In the genomic region with DNA sequence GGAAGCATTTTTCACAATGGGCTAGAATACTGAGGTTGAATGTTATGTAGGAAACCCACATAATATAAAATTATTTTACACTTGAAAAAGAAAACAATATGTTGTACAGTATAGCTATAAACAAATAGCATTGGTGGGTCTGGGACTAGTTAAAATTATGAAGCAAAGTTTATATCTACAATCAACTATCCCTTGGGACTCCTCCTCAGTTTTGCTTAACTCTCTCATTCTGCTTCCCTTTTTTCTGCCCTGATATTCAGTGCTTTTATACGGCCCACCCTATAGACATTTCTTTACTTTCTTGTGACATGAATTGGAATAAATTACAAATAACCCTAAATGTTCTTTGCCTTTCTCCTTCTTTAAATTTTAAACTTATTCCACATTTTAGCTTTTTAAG, we compare ENCODE assay signal across 18 cellular contexts.
DNase-seq lines count a peak whose midpoint lies in the region; ATAC-seq and TF ChIP-seq lines count a peak whose summit lies in the region.
"Had no signal": no experiment of that assay in that cellular context is flagged by ENCODE, and none has a peak within 500 bp of the region (broad histone marks: within the 10 kb centered on the region; RNA-seq: fewer than 3 reads in every experiment).

No MANE protein-coding gene starts in this region.

- no peak for ATAC-seq in HG02970 (IDR thresholded peaks at IDR 0.05; ENCODE audit: low FRiP score, unreplicated experiment)
- ATAC-seq: A549; CD8-positive, alpha-beta T cell; GM12878 had no signal

- no peak overlapping the region for H3K4me3 ChIP-seq in NB4 (ENCODE audit: low read depth, low read length)
- H3K4me3 ChIP-seq: A549; BLaER1 treated with 17β-estradiol and CSF1 and Interleukin-3, amounts not matched to agents 10 nM and 100 nM; GM12878 had no signal

- no peaks in the 10 kb centered on the region for H3K27me3 Mint-ChIP-seq in progenitor cell of endocrine pancreas
- H3K27me3 Mint-ChIP-seq: B cell; CD4-positive, alpha-beta T cell had no signal

- peak overlapping the region; percentile 4 for H3K27ac Mint-ChIP-seq in progenitor cell of endocrine pancreas
- H3K27ac Mint-ChIP-seq: B cell; CD4-positive, alpha-beta T cell; CD8-positive, alpha-beta T cell had no signal

- no peak for TF ChIP-seq POLR2A in NB4 (IDR thresholded peaks at IDR 0.05; ENCODE audit: extremely low read depth, insufficient read length)

- peaks cover 45% of the 10 kb centered on the region for H3K36me3 Mint-ChIP-seq in progenitor cell of endocrine pancreas (ENCODE audit: insufficient read depth)

- H3K9me3 Mint-ChIP-seq in progenitor cell of endocrine pancreas (ENCODE audit: low read depth) = peaks cover 4% of the 10 kb centered on the region
- H3K9me3 Mint-ChIP-seq: CD4-positive, alpha-beta T cell; CD8-positive, alpha-beta T cell had no signal

- TF ChIP-seq CTCF in NB4 (IDR thresholded peaks at IDR 0.05; ENCODE audit: low read depth, low read length) = no peak
- TF ChIP-seq CTCF in progenitor cell of endocrine pancreas (IDR thresholded peaks at IDR 0.05; ENCODE audit: unreplicated experiment) = no peak

- DNase-seq in NB4 (ENCODE audit: low read depth) = peak; percentile 67
- peak; percentile 70 for DNase-seq in fibroblast of peridontal ligament (ENCODE audit: extremely low read depth)
- DNase-seq in progenitor cell of endocrine pancreas (ENCODE audit: low spot score, unreplicated experiment) = no peak
- DNase-seq in DMS53 treated with DMSO at 0.1 percent for 48 hours (lab: John Stamatoyannopoulos, UW; ENCODE audit: unreplicated experiment) = no peak
- DNase-seq: AML-193; Caco-2; Calu3; CD4-positive, alpha-beta T cell; CD8-positive, alpha-beta T cell; DMS79; DND-41; EL; GDM1 had no signal

- peaks cover 2% of the 10 kb centered on the region for H3K4me1 Mint-ChIP-seq in progenitor cell of endocrine pancreas (ENCODE audit: low read depth)

- H3K4me3 Mint-ChIP-seq in progenitor cell of endocrine pancreas (ENCODE audit: low read depth) = no peak overlapping the region
- H3K4me3 Mint-ChIP-seq: B cell; CD4-positive, alpha-beta T cell; CD8-positive, alpha-beta T cell had no signal

Comparison
In these comparisons a context has a peak if more than half of its experiments do, and no peak if none do; other contexts are left out.
1. DNase-seq: peak in NB4 (single experiment) and fibroblast of peridontal ligament (single experiment); none in progenitor cell of endocrine pancreas (single experiment) and DMS53 treated with DMSO at 0.1 percent for 48 hours (single experiment).